In the genomic region with DNA sequence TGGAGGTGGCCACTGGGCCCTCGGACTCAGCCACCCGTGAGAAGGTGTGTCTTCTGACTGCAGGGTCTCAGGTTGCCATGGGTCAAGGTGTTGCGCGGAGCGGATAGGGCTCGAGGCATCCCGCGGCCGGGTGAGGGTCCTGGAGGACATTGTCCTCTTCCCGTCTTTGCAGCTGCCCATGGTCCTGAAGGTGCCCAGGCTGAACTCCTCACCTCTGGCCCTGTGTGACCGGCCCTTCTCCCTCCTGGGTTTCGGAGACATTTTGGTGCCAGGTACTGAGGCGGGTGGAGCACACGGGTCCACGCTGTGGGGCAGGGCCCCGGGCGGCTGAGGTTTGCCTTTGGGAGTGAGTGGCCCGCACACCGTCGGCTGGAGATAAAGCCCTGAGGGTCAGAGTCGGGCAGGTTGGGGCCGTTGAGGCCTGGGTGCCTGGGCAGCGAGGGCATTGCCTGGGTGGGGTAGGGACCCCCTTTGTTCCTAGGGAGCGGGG, we compare ENCODE assay signal across 1 cellular context.
TF ChIP-seq lines count a peak whose summit lies in the region.

No MANE protein-coding gene starts in this region.

TF ChIP-seq in GM23338, 12 proteins besides CTCF, POLR2A, EP300 and RAD21 (continued from another document):
- TF ChIP-seq, protein P1, sequence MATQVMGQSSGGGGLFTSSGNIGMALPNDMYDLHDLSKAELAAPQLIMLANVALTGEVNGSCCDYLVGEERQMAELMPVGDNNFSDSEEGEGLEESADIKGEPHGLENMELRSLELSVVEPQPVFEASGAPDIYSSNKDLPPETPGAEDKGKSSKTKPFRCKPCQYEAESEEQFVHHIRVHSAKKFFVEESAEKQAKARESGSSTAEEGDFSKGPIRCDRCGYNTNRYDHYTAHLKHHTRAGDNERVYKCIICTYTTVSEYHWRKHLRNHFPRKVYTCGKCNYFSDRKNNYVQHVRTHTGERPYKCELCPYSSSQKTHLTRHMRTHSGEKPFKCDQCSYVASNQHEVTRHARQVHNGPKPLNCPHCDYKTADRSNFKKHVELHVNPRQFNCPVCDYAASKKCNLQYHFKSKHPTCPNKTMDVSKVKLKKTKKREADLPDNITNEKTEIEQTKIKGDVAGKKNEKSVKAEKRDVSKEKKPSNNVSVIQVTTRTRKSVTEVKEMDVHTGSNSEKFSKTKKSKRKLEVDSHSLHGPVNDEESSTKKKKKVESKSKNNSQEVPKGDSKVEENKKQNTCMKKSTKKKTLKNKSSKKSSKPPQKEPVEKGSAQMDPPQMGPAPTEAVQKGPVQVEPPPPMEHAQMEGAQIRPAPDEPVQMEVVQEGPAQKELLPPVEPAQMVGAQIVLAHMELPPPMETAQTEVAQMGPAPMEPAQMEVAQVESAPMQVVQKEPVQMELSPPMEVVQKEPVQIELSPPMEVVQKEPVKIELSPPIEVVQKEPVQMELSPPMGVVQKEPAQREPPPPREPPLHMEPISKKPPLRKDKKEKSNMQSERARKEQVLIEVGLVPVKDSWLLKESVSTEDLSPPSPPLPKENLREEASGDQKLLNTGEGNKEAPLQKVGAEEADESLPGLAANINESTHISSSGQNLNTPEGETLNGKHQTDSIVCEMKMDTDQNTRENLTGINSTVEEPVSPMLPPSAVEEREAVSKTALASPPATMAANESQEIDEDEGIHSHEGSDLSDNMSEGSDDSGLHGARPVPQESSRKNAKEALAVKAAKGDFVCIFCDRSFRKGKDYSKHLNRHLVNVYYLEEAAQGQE (IDR thresholded peaks at IDR 0.05; ENCODE audit: unreplicated experiment), result peak; percentile 18
TF ChIP-seq in GM23338: peak in this region for 1.
